ENCODE assay signal across 8 cellular contexts in the genomic region with DNA sequence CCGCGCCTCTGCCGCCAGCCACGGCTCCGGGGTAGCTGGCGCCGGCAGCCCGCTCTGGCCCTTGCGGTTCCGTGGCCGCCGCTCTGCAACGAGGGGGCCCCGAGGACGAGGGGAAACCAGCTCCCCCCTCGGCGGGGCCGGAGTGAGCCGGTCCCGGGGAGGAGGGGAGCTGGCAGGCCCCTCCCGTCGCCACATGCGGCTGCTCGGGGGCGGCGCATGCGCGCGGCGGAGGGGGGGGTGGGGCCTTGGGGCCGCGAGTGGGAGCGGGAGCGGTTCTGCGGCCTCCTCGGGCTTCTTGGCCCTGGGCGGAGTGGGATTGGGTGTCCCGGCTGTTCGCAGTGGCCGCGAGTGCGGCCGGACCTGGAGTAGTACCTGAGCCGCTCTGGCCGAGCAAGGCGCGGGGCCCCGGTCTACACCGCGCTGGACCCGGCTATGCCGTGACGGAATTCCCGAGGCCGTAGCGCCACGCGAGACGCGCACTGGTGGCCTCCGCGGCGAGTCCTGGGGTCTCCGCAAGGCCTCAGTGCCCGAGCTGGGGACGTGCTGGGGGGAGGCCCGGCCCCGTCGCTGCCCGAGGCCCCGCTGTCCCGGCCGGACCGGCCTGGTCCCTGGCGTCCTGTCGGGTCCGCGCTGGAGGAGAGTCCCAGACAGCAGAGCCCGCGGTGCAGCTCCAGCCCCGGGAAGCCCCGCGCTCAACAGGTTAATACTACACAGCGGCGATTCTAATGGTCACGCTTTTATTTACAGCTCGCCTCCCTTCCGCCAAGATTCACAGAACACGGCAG. TPM values are rescaled to one million over a fixed set of nuclear protein-coding genes. Genes with fewer than 3 reads are reported as not detected.
A peak's percentile ranks its signal among the peaks of the same experiment; 100 is the strongest.
DNase-seq lines count a peak whose midpoint lies in the region; ATAC-seq, FAIRE-seq and TF ChIP-seq lines count a peak whose summit lies in the region.

No MANE protein-coding gene starts in this region.

- peak overlapping the region; percentile 88 for H3K4me3 ChIP-seq in GM06990 (replicated peaks; ENCODE audit: low read depth, low read length)
- peak overlapping the region; percentile 72 to 100 (median 95) for H3K4me3 ChIP-seq in heart right ventricle
- peak overlapping the region; percentile 87 to 100 (median 98) for H3K4me3 ChIP-seq in upper lobe of left lung

- WGBS in adipose tissue, 3 donors, result 0% methylated on average over 57 to 89 of the region's 89 CpGs
- WGBS in heart right ventricle, 2 donors, result 0 to 1% methylated on average over 55 to 89 of the region's 89 CpGs
- 0 to 3% methylated on average over 6 to 23 of the region's 89 CpGs for WGBS in upper lobe of left lung, 2 donors

- H3K36me3 ChIP-seq in GM06990 (ENCODE audit: control insufficient read depth, insufficient read depth, low read length), result no peaks in the 10 kb centered on the region
- peaks cover 0 to 14% (median 0%) of the 10 kb centered on the region in 9 donors for H3K36me3 ChIP-seq in heart right ventricle
- no peaks in the 10 kb centered on the region for H3K36me3 ChIP-seq in upper lobe of left lung

- H3K27ac ChIP-seq in adipose tissue (ENCODE audit: low read depth, low read length) (peak overlapping the region; percentile 68), heart right ventricle (peak overlapping the region; percentile 76 to 97 (median 93)), upper lobe of left lung (peak overlapping the region; percentile 90 to 97 (median 92))

- H3K4me1 ChIP-seq in heart right ventricle (peaks cover 2 to 28% (median 16%) of the 10 kb centered on the region in 9 donors), upper lobe of left lung (peaks cover 9 to 28% (median 18%) of the 10 kb centered on the region in 4 donors)

- H3K27me3 ChIP-seq in GM06990 (replicated peaks; ENCODE audit: control insufficient read depth, insufficient read depth, low read length), result no peaks in the 10 kb centered on the region
- no peaks in the 10 kb centered on the region for H3K27me3 ChIP-seq in heart right ventricle
- H3K27me3 ChIP-seq in upper lobe of left lung, result no peaks in the 10 kb centered on the region

- ATAC-seq in heart right ventricle, result peak; percentile 97 to 99 (median 98)
- ATAC-seq in upper lobe of left lung (ENCODE audit: low FRiP score in 2 of 2), result peak; percentile 96 to 99

- intact Hi-C loops in heart right ventricle (cut with DNase I) (loop anchor here in 6 of 10 donors (5.0 to 10.0 kb wide), 4 partner anchors 49 to 299 kb away; partner anchors contain the start of gene INSIG1 (in 4 of the 6)), posterior vena cava (cut with DNase I) (loop anchor here in 1 of 2 donors (10.0 kb wide), 1 partner anchor 79 kb away; no protein-coding TSS in a partner anchor)

- peak; percentile 89 for DNase-seq in GM06990 (ENCODE audit: extremely low read depth, insufficient read length)
- peak; percentile 96 for DNase-seq in H54 (ENCODE audit: insufficient read length, low spot score)
- DNase-seq in M059J (ENCODE audit: low read depth), result peak; percentile 63
- DNase-seq in SW480 (ENCODE audit: low spot score), result peak; percentile 80
- peak; percentile 72 to 80 for DNase-seq in heart right ventricle
- DNase-seq in posterior vena cava (ENCODE audit: low spot score), result peak; percentile 93
- DNase-seq in upper lobe of left lung, result peak; percentile 82 to 96

- TF ChIP-seq EP300 in upper lobe of left lung (IDR thresholded peaks at IDR 0.05), result no peak

- no peak for FAIRE-seq in H54 (lab: Jason Lieb, UNC)

- TF ChIP-seq POLR2A in H54 (IDR thresholded peaks at IDR 0.05; ENCODE audit: low read depth, low read length) (peak; percentile 81), upper lobe of left lung (IDR thresholded peaks at IDR 0.05) (peak; percentile 49 to 89 (median 80))

- no peak for TF ChIP-seq CTCF in GM06990 (IDR thresholded peaks at IDR 0.05; ENCODE audit: insufficient read depth, low read length, poor library complexity, severe bottlenecking)
- TF ChIP-seq CTCF in heart right ventricle (IDR thresholded peaks at IDR 0.05), result no peak
- TF ChIP-seq CTCF in upper lobe of left lung (IDR thresholded peaks at IDR 0.05), result peak in 4 of 6 experiments; percentile 37 to 59 (median 40)

- H3K9me3 ChIP-seq in heart right ventricle, result no peaks in the 10 kb centered on the region
- H3K9me3 ChIP-seq in upper lobe of left lung, result no peaks in the 10 kb centered on the region

RNA-seq across cellular contexts. Expression of gene PAXIP1, which starts 0.5 kb away (rescaled TPM):
- total RNA-seq in M059J (2014; rRNA removed; shearing (Covaris generic)), result 7.6 and 16.6 TPM in 2 replicates
- 1 to 10 TPM; 2.7 to 8.3 (median 5.5) TPM for polyA plus RNA-seq in adipose tissue
- 1 to 10 TPM; 5.2 to 8.8 (median 6.2) TPM for total RNA-seq in heart right ventricle
- 1 to 10 TPM; 2.5 to 7.3 TPM for polyA plus RNA-seq in heart right ventricle
- total RNA-seq in posterior vena cava, result 1 to 10 TPM; 7.0 to 7.4 TPM
- 10 to 100 TPM in 3 of 6 donors, 1 to 10 TPM in 3; 8.0 to 18.9 (median 10.5) TPM for total RNA-seq in upper lobe of left lung

Comparison
In these comparisons a context has a peak if more than half of its experiments do, and no peak if none do; other contexts are left out.
1. Peak in every context shown above with its lines: DNase-seq, ATAC-seq, H3K4me3 ChIP-seq and H3K27ac ChIP-seq.
2. CTCF ChIP-seq: peak in upper lobe of left lung (4 of 6); none in GM06990 (single experiment) and heart right ventricle (0 of 9).